In genomic region chr1:40919475-40920011, GRCh38 we compare ENCODE assay signal across 12 cellular contexts. TPM values are rescaled to one million over a fixed set of nuclear protein-coding genes. Genes with fewer than 3 reads are reported as not detected.
DNase-seq lines count a peak whose midpoint lies in the region; ATAC-seq and TF ChIP-seq lines count a peak whose summit lies in the region.
"Had no signal": no experiment of that assay in that cellular context is flagged by ENCODE, and none has a peak within 500 bp of the region (broad histone marks: within the 10 kb centered on the region; RNA-seq: fewer than 3 reads in every experiment).

No MANE protein-coding gene starts in this region.

- WGBS in right lobe of liver (ENCODE audit: insufficient coverage, low coverage, low lambda C conversion rate, missing lambda C conversion rate), result 14% methylated on average over 7 of the region's 12 CpGs
- 35 to 48% methylated on average over 10 to 12 of the region's 12 CpGs for WGBS in thyroid gland, 2 donors

- TF ChIP-seq POLR2A in right lobe of liver (IDR thresholded peaks at IDR 0.05) (no peak), thyroid gland (IDR thresholded peaks at IDR 0.05) (no peak)

- TF ChIP-seq CTCF in right lobe of liver (IDR thresholded peaks at IDR 0.05), result no peak
- no peak for TF ChIP-seq CTCF in thyroid gland (IDR thresholded peaks at IDR 0.05)

- no peak overlapping the region for H3K4me3 ChIP-seq in right lobe of liver
- H3K4me3 ChIP-seq in thyroid gland (replicated peaks in 1 of 3), result no peak overlapping the region

- intact Hi-C loops in right lobe of liver (cut with DNase I) (no loop called here), thyroid gland (cut with DNase I) (no loop called here)

- no peaks in the 10 kb centered on the region for H3K27me3 Mint-ChIP-seq in activated T-helper 17 cell treated with anti-CD3 and anti-CD28 coated beads, Interleukin-2, amount 50 U/mL, for 72 hours
- H3K27me3 Mint-ChIP-seq: activated T-cell treated with anti-CD3 and anti-CD28 coated beads, Interleukin-2, amount 50 U/mL, for 24 hours had no signal

- peak; percentile 85 to 89 (median 88) for ATAC-seq in right lobe of liver
- ATAC-seq in activated T-helper 17 cell treated with anti-CD3 and anti-CD28 coated beads, Interleukin-2, amount 50 U/mL, for 72 hours (replicated peaks), result no peak

- H3K4me1 Mint-ChIP-seq in activated T-helper 17 cell treated with anti-CD3 and anti-CD28 coated beads, Interleukin-2, amount 50 U/mL, for 72 hours, result no peaks in the 10 kb centered on the region
- H3K4me1 Mint-ChIP-seq: activated B cell treated with CpG ODN at 0.5 μM for 24 hours had no signal

- DNase-seq in NCI-H510A (lab: John Stamatoyannopoulos, UW) (peak; percentile 45), NCI-H510A treated with DMSO at 0.1 percent for 48 hours (lab: John Stamatoyannopoulos, UW) (no peak), SW480 (ENCODE audit: low spot score) (peak; percentile 91), right lobe of liver (peak; percentile 70 to 89 (median 86)), thyroid gland (peak; percentile 79 to 89), cortex of kidney (lab: John Stamatoyannopoulos, UW) (no peak), A172 (ENCODE audit: low spot score) (no peak)
- DNase-seq: activated B cell treated with CpG ODN at 0.5 μM for 24 hours; activated T-cell treated with anti-CD3 and anti-CD28 coated beads, Interleukin-2, amount 50 U/mL, for 24 hours; NCI-H1694 treated with DMSO at 0.1 percent for 48 hours had no signal

- no peaks in the 10 kb centered on the region for H3K36me3 Mint-ChIP-seq in activated T-helper 17 cell treated with anti-CD3 and anti-CD28 coated beads, Interleukin-2, amount 50 U/mL, for 72 hours (ENCODE audit: low read depth)
- H3K36me3 Mint-ChIP-seq: natural killer cell treated with Interleukin-12 subunit alpha and Interleukin-12 subunit beta and Interleukin-15 and Interleukin-18, amount 100 ng/mL, for 72 hours had no signal

- H3K4me3 Mint-ChIP-seq in activated T-helper 17 cell treated with anti-CD3 and anti-CD28 coated beads, Interleukin-2, amount 50 U/mL, for 72 hours, result no peak overlapping the region
- H3K4me3 Mint-ChIP-seq: activated B cell treated with CpG ODN at 0.5 μM for 24 hours; activated T-cell treated with anti-CD3 and anti-CD28 coated beads, Interleukin-2, amount 50 U/mL, for 24 hours; natural killer cell treated with Interleukin-12 subunit alpha and Interleukin-12 subunit beta and Interleukin-15 and Interleukin-18, amount 100 ng/mL, for 72 hours had no signal

- H3K27ac ChIP-seq in right lobe of liver (peak overlapping the region in 1 of 3 donors; percentile 29), thyroid gland (peak overlapping the region; percentile 51 to 79 (median 70))

- H3K27me3 ChIP-seq in right lobe of liver (no peaks in the 10 kb centered on the region), thyroid gland (no peaks in the 10 kb centered on the region)

- H3K27ac Mint-ChIP-seq in activated T-helper 17 cell treated with anti-CD3 and anti-CD28 coated beads, Interleukin-2, amount 50 U/mL, for 72 hours, result no peak overlapping the region
- H3K27ac Mint-ChIP-seq: activated B cell treated with CpG ODN at 0.5 μM for 24 hours; activated T-cell treated with anti-CD3 and anti-CD28 coated beads, Interleukin-2, amount 50 U/mL, for 24 hours; natural killer cell treated with Interleukin-12 subunit alpha and Interleukin-12 subunit beta and Interleukin-15 and Interleukin-18, amount 100 ng/mL, for 72 hours had no signal

- H3K9me3 ChIP-seq in right lobe of liver (no peaks in the 10 kb centered on the region), thyroid gland (no peaks in the 10 kb centered on the region)

- H3K4me1 ChIP-seq in right lobe of liver (peaks cover 0 to 25% (median 4%) of the 10 kb centered on the region in 4 donors), thyroid gland (peaks cover 6 to 29% of the 10 kb centered on the region in 2 donors)

- no peaks in the 10 kb centered on the region for H3K36me3 ChIP-seq in right lobe of liver
- H3K36me3 ChIP-seq in thyroid gland, result no peaks in the 10 kb centered on the region

- no peaks in the 10 kb centered on the region for H3K9me3 Mint-ChIP-seq in activated T-helper 17 cell treated with anti-CD3 and anti-CD28 coated beads, Interleukin-2, amount 50 U/mL, for 72 hours
- H3K9me3 Mint-ChIP-seq: activated B cell treated with CpG ODN at 0.5 μM for 24 hours; activated T-cell treated with anti-CD3 and anti-CD28 coated beads, Interleukin-2, amount 50 U/mL, for 24 hours; natural killer cell treated with Interleukin-12 subunit alpha and Interleukin-12 subunit beta and Interleukin-15 and Interleukin-18, amount 100 ng/mL, for 72 hours had no signal

RNA-seq across cellular contexts. Expression of gene CITED4, which starts 57.4 kb away (rescaled TPM):
- total RNA-seq in right lobe of liver, result 100 to 1,000 TPM in 1 of 6 experiments, 10 to 100 TPM in 5; 19.0 to 116 (median 25.8) TPM
- 10 to 100 TPM in 3 of 4 donors, 1 to 10 TPM in 1; 8.8 to 28.1 (median 20.3) TPM for total RNA-seq in thyroid gland
- total RNA-seq in A172 (2014; rRNA removed; shearing (Covaris generic)), result 4.1 and 5.3 TPM in 2 replicates
- total RNA-seq in activated T-helper 17 cell treated with anti-CD3 and anti-CD28 coated beads, Interleukin-2, amount 50 U/mL, for 72 hours, result 1 to 10 TPM; 2.1 to 3.7 TPM

RNA-seq across cellular contexts. Expression of gene CTPS1, which starts 60.0 kb away (rescaled TPM):
- 10 to 100 TPM; 13.1 to 48.0 (median 42.2) TPM for total RNA-seq in right lobe of liver
- 10 to 100 TPM; 10.1 to 20.3 (median 11.8) TPM for total RNA-seq in thyroid gland
- 41.2 and 43.8 TPM in 2 replicates for total RNA-seq in A172 (2014; rRNA removed; shearing (Covaris generic))
- 100 to 1,000 TPM in 1 of 2 donors, 10 to 100 TPM in 1; 46.3 to 102 TPM for total RNA-seq in activated T-helper 17 cell treated with anti-CD3 and anti-CD28 coated beads, Interleukin-2, amount 50 U/mL, for 72 hours

Comparison
In these comparisons a context has a peak if more than half of its experiments do, and no peak if none do; other contexts are left out.
1. DNase-seq: peak in NCI-H510A (single experiment), SW480 (single experiment), right lobe of liver (3 of 3) and thyroid gland (2 of 2); none in NCI-H510A treated with DMSO at 0.1 percent for 48 hours (single experiment), cortex of kidney (single experiment) and A172 (single experiment).